In the genomic region with DNA sequence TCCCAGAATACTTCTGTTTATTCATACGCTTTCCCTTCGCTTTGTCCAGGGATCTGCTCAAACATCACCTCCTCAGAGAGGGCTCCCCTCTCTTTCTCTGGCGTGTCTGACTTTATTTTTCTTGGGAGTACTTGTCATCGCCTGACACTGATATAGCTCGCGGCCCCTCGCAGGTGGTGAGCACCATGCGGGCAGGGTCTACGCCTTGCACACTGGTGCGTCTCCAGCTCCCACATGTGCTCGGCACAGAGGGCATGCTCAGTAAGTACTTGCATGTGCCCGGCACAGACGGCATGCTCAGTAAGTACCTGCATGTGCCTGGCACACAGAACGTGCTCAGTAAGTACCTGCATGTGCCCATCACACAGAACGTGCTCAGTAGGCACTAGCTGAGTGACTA, we compare ENCODE assay signal across 1 cellular context.
TF ChIP-seq lines count a peak whose summit lies in the region.

No MANE protein-coding gene starts in this region.

TF ChIP-seq in HepG2, 621 proteins besides CTCF, POLR2A, EP300 and RAD21:
- TF ChIP-seq MAF1 (CRISPR knock-in tag; IDR thresholded peaks at IDR 0.05; ENCODE audit: borderline replicate concordance) (no peak), MNT (IDR thresholded peaks at IDR 0.05) (peak; percentile 84)
